11 cellular contexts compared by ENCODE assay signal in genomic region chr15:39785139-39785538, GRCh38. TPM values are rescaled to one million over a fixed set of nuclear protein-coding genes. Genes with fewer than 3 reads are reported as not detected.
DNase-seq lines count a peak whose midpoint lies in the region; FAIRE-seq and TF ChIP-seq lines count a peak whose summit lies in the region.
"Had no signal": no experiment of that assay in that cellular context is flagged by ENCODE, and none has a peak within 500 bp of the region (broad histone marks: within the 10 kb centered on the region; RNA-seq: fewer than 3 reads in every experiment).

No MANE protein-coding gene starts in this region.

- H3K36me3 ChIP-seq in bronchial epithelial cell (ENCODE audit: control insufficient read depth, insufficient read depth, low read length): no peaks in the 10 kb centered on the region
- H3K36me3 ChIP-seq in neural progenitor cell: no peaks in the 10 kb centered on the region
- H3K36me3 ChIP-seq: right atrium auricular region, uterus had no signal

- H3K4me3 ChIP-seq in bronchial epithelial cell (ENCODE audit: low read depth, low read length): no peak overlapping the region
- no peak overlapping the region for H3K4me3 ChIP-seq in neural progenitor cell
- H3K4me3 ChIP-seq: right atrium auricular region, uterus had no signal

- H3K4me1 ChIP-seq in neural progenitor cell: peaks cover 23% of the 10 kb centered on the region

- H3F3A ChIP-seq in neural progenitor cell (ENCODE audit: low read depth): peaks cover 25% of the 10 kb centered on the region

- TF ChIP-seq CTCF in bronchial epithelial cell (IDR thresholded peaks at IDR 0.05; ENCODE audit: insufficient read depth, low read length, severe bottlenecking) (no peak), neural progenitor cell (IDR thresholded peaks at IDR 0.05) (no peak)

- peaks cover 56% of the 10 kb centered on the region for H3K4me1 Mint-ChIP-seq in neural progenitor cell

- peak overlapping the region; percentile 86 for H3K4me3 Mint-ChIP-seq in neural progenitor cell

- no peak overlapping the region for H2AFZ ChIP-seq in neural progenitor cell (replicated peaks)

- peaks cover 14% of the 10 kb centered on the region for H3K79me2 ChIP-seq in neural progenitor cell (ENCODE audit: low read depth)

- H3K4me2 ChIP-seq in neural progenitor cell: peak overlapping the region; percentile 90

- no peaks in the 10 kb centered on the region for H3K27me3 ChIP-seq in bronchial epithelial cell (ENCODE audit: control insufficient read depth, insufficient read depth, low read length)
- no peaks in the 10 kb centered on the region for H3K27me3 ChIP-seq in neural progenitor cell
- H3K27me3 ChIP-seq: right atrium auricular region, uterus had no signal

- no peak overlapping the region for H3K27ac Mint-ChIP-seq in neural progenitor cell

- no peaks in the 10 kb centered on the region for H3K36me3 Mint-ChIP-seq in neural progenitor cell

- no peak for FAIRE-seq in bronchial epithelial cell (lab: Jason Lieb, UNC)
- FAIRE-seq: colon had no signal

- H3K9ac ChIP-seq in neural progenitor cell: no peak overlapping the region

- no peaks in the 10 kb centered on the region for H3K9me3 Mint-ChIP-seq in neural progenitor cell

- DNase-seq in NCI-H345 (lab: John Stamatoyannopoulos, UW) (peak; percentile 12), NCI-H345 treated with DMSO at 0.1 percent for 48 hours (lab: John Stamatoyannopoulos, UW; ENCODE audit: unreplicated experiment) (no peak), NCI-H2029 (lab: John Stamatoyannopoulos, UW) (peak; percentile 32), bronchial epithelial cell (ENCODE audit: low read depth) (peak; percentile 55), neural progenitor cell (ENCODE audit: low spot score) (no peak), NCI-H1092 (lab: John Stamatoyannopoulos, UW) (no peak), Kasumi-1 (lab: John Stamatoyannopoulos, UW) (no peak)
- no peak for DNase-seq in stimulated activated CD4-positive, alpha-beta T cell treated with anti-CD3 and anti-CD28 coated beads, Interleukin-4, amount 100 ng/mL, for 24 hours
- DNase-seq: uterus had no signal

- no peaks in the 10 kb centered on the region for H3K27me3 Mint-ChIP-seq in neural progenitor cell (ENCODE audit: insufficient read depth, low read depth)

- H3K27ac ChIP-seq in neural progenitor cell: no peak overlapping the region
- H3K27ac ChIP-seq: right atrium auricular region had no signal

- H4K20me1 ChIP-seq in neural progenitor cell (ENCODE audit: low read depth): no peaks in the 10 kb centered on the region

- no peaks in the 10 kb centered on the region for H3K9me3 ChIP-seq in neural progenitor cell (ENCODE audit: low read depth)
- H3K9me3 ChIP-seq: right atrium auricular region, uterus had no signal

RNA-seq across cellular contexts. Expression of gene FSIP1, which starts 2.5 kb away (rescaled TPM):
- total RNA-seq in bronchial epithelial cell: 9.5 and 28.8 TPM in 2 replicates
- total RNA-seq in neural progenitor cell (ENCODE audit: low replicate concordance): 2.1 and 2.5 TPM in 2 replicates

Comparison
In these comparisons a context has a peak if more than half of its experiments do, and no peak if none do; other contexts are left out.
1. DNase-seq: peak in NCI-H345 (single experiment), NCI-H2029 (single experiment) and bronchial epithelial cell (single experiment); none in NCI-H345 treated with DMSO at 0.1 percent for 48 hours (single experiment), neural progenitor cell (single experiment), stimulated activated CD4-positive, alpha-beta T cell treated with anti-CD3 and anti-CD28 coated beads, Interleukin-4, amount 100 ng/mL, for 24 hours (single experiment), NCI-H1092 (single experiment) and Kasumi-1 (0 of 2).